ENCODE assay signal across 2 cellular contexts in the genomic region with DNA sequence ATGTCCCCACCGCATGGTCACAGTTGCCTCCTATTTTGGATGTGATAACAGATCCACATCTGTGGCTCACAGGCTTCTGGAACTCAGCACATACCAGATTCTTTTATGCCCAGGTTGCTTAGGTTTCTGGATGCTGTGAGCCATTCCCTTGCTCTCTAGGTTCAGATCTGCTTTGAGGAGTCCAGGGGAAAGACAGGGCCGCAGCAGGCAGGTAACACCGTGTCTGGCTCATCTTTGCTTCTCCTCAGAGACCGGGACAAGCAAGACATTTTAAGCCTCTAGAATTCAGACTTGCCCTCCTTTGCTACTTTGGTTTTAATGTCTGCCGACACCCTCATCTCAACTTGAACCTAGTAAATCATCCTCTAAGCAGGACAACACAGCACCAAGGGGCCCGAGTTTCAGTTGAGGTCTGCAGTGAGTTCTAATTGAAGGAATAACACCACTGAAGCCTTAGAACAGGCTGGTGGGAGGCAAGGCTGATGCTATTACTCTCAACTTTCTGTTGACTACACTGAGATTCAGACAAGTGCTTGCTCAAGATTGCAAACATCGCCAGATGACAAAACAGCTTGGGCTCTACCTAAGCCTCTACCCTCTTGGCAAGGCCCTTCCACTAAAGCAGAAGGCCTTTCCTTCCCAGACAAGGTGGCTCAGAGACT.
TF ChIP-seq lines count a peak whose summit lies in the region.

No MANE protein-coding gene starts in this region.

TF ChIP-seq in HepG2, 621 proteins besides CTCF, POLR2A, EP300 and RAD21:
- TF ChIP-seq, protein P1, sequence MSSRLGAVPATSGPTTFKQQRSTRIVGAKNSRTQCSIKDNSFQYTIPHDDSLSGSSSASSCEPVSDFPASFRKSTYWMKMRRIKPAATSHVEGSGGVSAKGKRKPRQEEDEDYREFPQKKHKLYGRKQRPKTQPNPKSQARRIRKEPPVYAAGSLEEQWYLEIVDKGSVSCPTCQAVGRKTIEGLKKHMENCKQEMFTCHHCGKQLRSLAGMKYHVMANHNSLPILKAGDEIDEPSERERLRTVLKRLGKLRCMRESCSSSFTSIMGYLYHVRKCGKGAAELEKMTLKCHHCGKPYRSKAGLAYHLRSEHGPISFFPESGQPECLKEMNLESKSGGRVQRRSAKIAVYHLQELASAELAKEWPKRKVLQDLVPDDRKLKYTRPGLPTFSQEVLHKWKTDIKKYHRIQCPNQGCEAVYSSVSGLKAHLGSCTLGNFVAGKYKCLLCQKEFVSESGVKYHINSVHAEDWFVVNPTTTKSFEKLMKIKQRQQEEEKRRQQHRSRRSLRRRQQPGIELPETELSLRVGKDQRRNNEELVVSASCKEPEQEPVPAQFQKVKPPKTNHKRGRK (CRISPR knock-in tag; IDR thresholded peaks at IDR 0.05) = no peak
- no peak for TF ChIP-seq ZNF883 (CRISPR knock-in tag; IDR thresholded peaks at IDR 0.05; ENCODE audit: not compliant biosample characterization)
- TF ChIP-seq ELF3 (CRISPR knock-in tag; IDR thresholded peaks at IDR 0.05) = no peak
- TF ChIP-seq, protein P2, sequence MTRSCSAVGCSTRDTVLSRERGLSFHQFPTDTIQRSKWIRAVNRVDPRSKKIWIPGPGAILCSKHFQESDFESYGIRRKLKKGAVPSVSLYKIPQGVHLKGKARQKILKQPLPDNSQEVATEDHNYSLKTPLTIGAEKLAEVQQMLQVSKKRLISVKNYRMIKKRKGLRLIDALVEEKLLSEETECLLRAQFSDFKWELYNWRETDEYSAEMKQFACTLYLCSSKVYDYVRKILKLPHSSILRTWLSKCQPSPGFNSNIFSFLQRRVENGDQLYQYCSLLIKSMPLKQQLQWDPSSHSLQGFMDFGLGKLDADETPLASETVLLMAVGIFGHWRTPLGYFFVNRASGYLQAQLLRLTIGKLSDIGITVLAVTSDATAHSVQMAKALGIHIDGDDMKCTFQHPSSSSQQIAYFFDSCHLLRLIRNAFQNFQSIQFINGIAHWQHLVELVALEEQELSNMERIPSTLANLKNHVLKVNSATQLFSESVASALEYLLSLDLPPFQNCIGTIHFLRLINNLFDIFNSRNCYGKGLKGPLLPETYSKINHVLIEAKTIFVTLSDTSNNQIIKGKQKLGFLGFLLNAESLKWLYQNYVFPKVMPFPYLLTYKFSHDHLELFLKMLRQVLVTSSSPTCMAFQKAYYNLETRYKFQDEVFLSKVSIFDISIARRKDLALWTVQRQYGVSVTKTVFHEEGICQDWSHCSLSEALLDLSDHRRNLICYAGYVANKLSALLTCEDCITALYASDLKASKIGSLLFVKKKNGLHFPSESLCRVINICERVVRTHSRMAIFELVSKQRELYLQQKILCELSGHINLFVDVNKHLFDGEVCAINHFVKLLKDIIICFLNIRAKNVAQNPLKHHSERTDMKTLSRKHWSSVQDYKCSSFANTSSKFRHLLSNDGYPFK (CRISPR knock-in tag; IDR thresholded peaks at IDR 0.05; ENCODE audit: borderline replicate concordance) = no peak
- TF ChIP-seq ZNF788 (CRISPR knock-in tag; IDR thresholded peaks at IDR 0.05; ENCODE audit: borderline replicate concordance) = no peak
- TF ChIP-seq, protein P3, sequence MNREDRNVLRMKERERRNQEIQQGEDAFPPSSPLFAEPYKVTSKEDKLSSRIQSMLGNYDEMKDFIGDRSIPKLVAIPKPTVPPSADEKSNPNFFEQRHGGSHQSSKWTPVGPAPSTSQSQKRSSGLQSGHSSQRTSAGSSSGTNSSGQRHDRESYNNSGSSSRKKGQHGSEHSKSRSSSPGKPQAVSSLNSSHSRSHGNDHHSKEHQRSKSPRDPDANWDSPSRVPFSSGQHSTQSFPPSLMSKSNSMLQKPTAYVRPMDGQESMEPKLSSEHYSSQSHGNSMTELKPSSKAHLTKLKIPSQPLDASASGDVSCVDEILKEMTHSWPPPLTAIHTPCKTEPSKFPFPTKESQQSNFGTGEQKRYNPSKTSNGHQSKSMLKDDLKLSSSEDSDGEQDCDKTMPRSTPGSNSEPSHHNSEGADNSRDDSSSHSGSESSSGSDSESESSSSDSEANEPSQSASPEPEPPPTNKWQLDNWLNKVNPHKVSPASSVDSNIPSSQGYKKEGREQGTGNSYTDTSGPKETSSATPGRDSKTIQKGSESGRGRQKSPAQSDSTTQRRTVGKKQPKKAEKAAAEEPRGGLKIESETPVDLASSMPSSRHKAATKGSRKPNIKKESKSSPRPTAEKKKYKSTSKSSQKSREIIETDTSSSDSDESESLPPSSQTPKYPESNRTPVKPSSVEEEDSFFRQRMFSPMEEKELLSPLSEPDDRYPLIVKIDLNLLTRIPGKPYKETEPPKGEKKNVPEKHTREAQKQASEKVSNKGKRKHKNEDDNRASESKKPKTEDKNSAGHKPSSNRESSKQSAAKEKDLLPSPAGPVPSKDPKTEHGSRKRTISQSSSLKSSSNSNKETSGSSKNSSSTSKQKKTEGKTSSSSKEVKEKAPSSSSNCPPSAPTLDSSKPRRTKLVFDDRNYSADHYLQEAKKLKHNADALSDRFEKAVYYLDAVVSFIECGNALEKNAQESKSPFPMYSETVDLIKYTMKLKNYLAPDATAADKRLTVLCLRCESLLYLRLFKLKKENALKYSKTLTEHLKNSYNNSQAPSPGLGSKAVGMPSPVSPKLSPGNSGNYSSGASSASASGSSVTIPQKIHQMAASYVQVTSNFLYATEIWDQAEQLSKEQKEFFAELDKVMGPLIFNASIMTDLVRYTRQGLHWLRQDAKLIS (CRISPR knock-in tag; IDR thresholded peaks at IDR 0.05) = no peak
- TF ChIP-seq, protein P4, sequence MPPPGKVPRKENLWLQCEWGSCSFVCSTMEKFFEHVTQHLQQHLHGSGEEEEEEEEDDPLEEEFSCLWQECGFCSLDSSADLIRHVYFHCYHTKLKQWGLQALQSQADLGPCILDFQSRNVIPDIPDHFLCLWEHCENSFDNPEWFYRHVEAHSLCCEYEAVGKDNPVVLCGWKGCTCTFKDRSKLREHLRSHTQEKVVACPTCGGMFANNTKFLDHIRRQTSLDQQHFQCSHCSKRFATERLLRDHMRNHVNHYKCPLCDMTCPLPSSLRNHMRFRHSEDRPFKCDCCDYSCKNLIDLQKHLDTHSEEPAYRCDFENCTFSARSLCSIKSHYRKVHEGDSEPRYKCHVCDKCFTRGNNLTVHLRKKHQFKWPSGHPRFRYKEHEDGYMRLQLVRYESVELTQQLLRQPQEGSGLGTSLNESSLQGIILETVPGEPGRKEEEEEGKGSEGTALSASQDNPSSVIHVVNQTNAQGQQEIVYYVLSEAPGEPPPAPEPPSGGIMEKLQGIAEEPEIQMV (CRISPR knock-in tag; IDR thresholded peaks at IDR 0.05; ENCODE audit: low read depth) = no peak
- no peak for TF ChIP-seq ZFP36 (IDR thresholded peaks at IDR 0.05; ENCODE audit: borderline replicate concordance, low read depth, low read length, partially characterized antibody)
- no peak for TF ChIP-seq SKI (IDR thresholded peaks at IDR 0.05; ENCODE audit: partially characterized antibody)
- TF ChIP-seq ZNF496 (CRISPR knock-in tag; IDR thresholded peaks at IDR 0.05; ENCODE audit: insufficient replicate concordance) = no peak

TF ChIP-seq in WTC11, 78 proteins besides CTCF, POLR2A, EP300 and RAD21:
- TF ChIP-seq EMX1 (CRISPR knock-in tag; IDR thresholded peaks at IDR 0.05) (no peak), NFE2L1 (CRISPR knock-in tag; IDR thresholded peaks at IDR 0.05) (no peak), SMAD4 (CRISPR knock-in tag; IDR thresholded peaks at IDR 0.05) (no peak), ELF4 (CRISPR knock-in tag; IDR thresholded peaks at IDR 0.05; ENCODE audit: low read depth) (no peak), ETV6 (CRISPR knock-in tag; IDR thresholded peaks at IDR 0.05) (no peak), FOXJ3 (CRISPR knock-in tag; IDR thresholded peaks at IDR 0.05; ENCODE audit: borderline replicate concordance) (no peak), ZNF232 (CRISPR knock-in tag; IDR thresholded peaks at IDR 0.05) (no peak)
- TF ChIP-seq, protein P5, sequence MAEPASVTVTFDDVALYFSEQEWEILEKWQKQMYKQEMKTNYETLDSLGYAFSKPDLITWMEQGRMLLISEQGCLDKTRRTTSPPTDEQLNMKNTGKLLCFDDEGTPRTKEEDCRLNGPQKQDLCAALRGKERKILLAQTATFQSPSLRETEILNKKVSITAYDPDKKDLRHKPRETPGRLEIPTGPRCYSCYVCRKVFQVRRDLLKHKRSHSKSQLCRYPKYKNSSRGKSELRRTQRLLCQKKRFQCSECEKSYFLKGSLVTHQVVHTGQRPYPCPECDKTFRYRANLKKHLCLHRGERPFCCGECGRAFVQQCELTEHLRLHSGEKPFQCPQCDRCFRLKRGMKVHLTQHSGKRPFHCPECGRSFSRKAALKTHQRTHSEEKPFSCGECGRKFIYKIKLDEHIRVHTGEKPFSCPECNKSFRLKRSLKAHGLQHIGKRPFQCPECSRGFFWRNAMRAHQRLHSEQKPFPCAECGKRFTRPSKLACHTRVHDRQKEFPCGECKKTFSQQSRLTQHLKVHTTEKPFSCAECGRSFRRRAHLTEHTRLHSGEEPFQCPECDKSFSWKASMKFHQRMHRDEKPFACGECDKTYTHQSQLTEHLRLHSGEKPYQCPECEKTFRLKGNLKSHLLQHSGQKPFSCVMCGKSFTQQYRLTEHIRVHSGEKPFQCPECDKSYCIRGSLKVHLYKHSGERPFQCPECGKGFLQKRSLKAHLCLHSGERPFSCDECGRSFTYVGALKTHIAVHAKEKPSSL (CRISPR knock-in tag; conservative IDR thresholded peaks at IDR 0.05) = no peak
- TF ChIP-seq, protein P6, sequence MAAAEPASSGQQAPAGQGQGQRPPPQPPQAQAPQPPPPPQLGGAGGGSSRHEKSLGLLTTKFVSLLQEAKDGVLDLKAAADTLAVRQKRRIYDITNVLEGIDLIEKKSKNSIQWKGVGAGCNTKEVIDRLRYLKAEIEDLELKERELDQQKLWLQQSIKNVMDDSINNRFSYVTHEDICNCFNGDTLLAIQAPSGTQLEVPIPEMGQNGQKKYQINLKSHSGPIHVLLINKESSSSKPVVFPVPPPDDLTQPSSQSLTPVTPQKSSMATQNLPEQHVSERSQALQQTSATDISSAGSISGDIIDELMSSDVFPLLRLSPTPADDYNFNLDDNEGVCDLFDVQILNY (CRISPR knock-in tag; IDR thresholded peaks at IDR 0.05) = no peak
- TF ChIP-seq, protein P7, sequence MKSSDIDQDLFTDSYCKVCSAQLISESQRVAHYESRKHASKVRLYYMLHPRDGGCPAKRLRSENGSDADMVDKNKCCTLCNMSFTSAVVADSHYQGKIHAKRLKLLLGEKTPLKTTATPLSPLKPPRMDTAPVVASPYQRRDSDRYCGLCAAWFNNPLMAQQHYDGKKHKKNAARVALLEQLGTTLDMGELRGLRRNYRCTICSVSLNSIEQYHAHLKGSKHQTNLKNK (CRISPR knock-in tag; IDR thresholded peaks at IDR 0.05) = no peak
- TF ChIP-seq, protein P8, sequence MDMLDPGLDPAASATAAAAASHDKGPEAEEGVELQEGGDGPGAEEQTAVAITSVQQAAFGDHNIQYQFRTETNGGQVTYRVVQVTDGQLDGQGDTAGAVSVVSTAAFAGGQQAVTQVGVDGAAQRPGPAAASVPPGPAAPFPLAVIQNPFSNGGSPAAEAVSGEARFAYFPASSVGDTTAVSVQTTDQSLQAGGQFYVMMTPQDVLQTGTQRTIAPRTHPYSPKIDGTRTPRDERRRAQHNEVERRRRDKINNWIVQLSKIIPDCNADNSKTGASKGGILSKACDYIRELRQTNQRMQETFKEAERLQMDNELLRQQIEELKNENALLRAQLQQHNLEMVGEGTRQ (CRISPR knock-in tag; IDR thresholded peaks at IDR 0.05) = no peak
- TF ChIP-seq, protein P9, sequence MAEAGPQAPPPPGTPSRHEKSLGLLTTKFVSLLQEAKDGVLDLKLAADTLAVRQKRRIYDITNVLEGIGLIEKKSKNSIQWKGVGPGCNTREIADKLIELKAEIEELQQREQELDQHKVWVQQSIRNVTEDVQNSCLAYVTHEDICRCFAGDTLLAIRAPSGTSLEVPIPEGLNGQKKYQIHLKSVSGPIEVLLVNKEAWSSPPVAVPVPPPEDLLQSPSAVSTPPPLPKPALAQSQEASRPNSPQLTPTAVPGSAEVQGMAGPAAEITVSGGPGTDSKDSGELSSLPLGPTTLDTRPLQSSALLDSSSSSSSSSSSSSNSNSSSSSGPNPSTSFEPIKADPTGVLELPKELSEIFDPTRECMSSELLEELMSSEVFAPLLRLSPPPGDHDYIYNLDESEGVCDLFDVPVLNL (CRISPR knock-in tag; IDR thresholded peaks at IDR 0.05; ENCODE audit: borderline replicate concordance, low read depth) = no peak
